ENCODE assay signal across 8 cellular contexts in genomic region chr10:124723826-124724225, GRCh38. TPM values are rescaled to one million over a fixed set of nuclear protein-coding genes. Genes with fewer than 3 reads are reported as not detected.
DNase-seq lines count a peak whose midpoint lies in the region; ATAC-seq and TF ChIP-seq lines count a peak whose summit lies in the region.

No MANE protein-coding gene starts in this region.

- POLR2A ChIA-PET in CD8-positive, alpha-beta T cell (lab: Charles Lee), result no interaction called here

- no peaks in the 10 kb centered on the region for H3K36me3 ChIP-seq in CD8-positive, alpha-beta T cell (ENCODE audit: insufficient read depth, low read length)
- H3K36me3 ChIP-seq in hepatocyte (replicated peaks; ENCODE audit: insufficient read depth, low read depth) (no peaks in the 10 kb centered on the region), sigmoid colon (no peaks in the 10 kb centered on the region)

- CTCF ChIA-PET in CD8-positive, alpha-beta T cell (lab: Charles Lee), result interaction anchor here (1.0 to 12.8 kb wide), 6 partner anchors 17 to 91 kb away, joined by 3 to 161 read pairs (median 4); no protein-coding TSS in a partner anchor

- no peak for TF ChIP-seq POLR2A in sigmoid colon (IDR thresholded peaks at IDR 0.05)

- no peak for TF ChIP-seq EP300 in sigmoid colon (IDR thresholded peaks at IDR 0.05)

- H3K36me3 Mint-ChIP-seq in CD8-positive, alpha-beta T cell, result peaks cover 8% of the 10 kb centered on the region

- H3K9me3 ChIP-seq in CD8-positive, alpha-beta T cell (ENCODE audit: low read length), result no peaks in the 10 kb centered on the region
- H3K9me3 ChIP-seq in hepatocyte (ENCODE audit: low read depth) (no peaks in the 10 kb centered on the region), sigmoid colon (no peaks in the 10 kb centered on the region)

- H3K27ac ChIP-seq in CD8-positive, alpha-beta T cell (ENCODE audit: low read depth, low read length), result peak overlapping the region; percentile 46
- H3K27ac ChIP-seq in VCaP, result peak overlapping the region; percentile 96
- H3K27ac ChIP-seq in hepatocyte, result peak overlapping the region; percentile 72
- peak overlapping the region; percentile 78 to 85 (median 80) for H3K27ac ChIP-seq in sigmoid colon

- no peaks in the 10 kb centered on the region for H3K27me3 Mint-ChIP-seq in CD8-positive, alpha-beta T cell (ENCODE audit: low read depth)

- H3K9me2 ChIP-seq in hepatocyte (replicated peaks; ENCODE audit: insufficient read depth), result no peaks in the 10 kb centered on the region

- H3K4me1 Mint-ChIP-seq in CD8-positive, alpha-beta T cell (ENCODE audit: low read depth), result peaks cover 89% of the 10 kb centered on the region

- no peaks in the 10 kb centered on the region for H3K9me3 Mint-ChIP-seq in CD8-positive, alpha-beta T cell

- WGBS in hepatocyte (ENCODE audit: low lambda C conversion rate, missing lambda C conversion rate), result 82% methylated on average over 9 of the region's 9 CpGs
- WGBS in sigmoid colon, 2 donors, result 34 to 68% methylated on average over 9 of the region's 9 CpGs

- no peak overlapping the region for H2AFZ ChIP-seq in hepatocyte

- H3K4me1 ChIP-seq in CD8-positive, alpha-beta T cell (ENCODE audit: insufficient read depth, low read length), result peaks cover 84% of the 10 kb centered on the region
- H3K4me1 ChIP-seq in hepatocyte (ENCODE audit: insufficient read depth) (peaks cover 30% of the 10 kb centered on the region), sigmoid colon (peaks cover 0 to 97% (median 85%) of the 10 kb centered on the region in 4 donors)

- H3K4me3 Mint-ChIP-seq in CD8-positive, alpha-beta T cell, result peak overlapping the region; percentile 61

- H3K4me2 ChIP-seq in hepatocyte, result no peak overlapping the region

- H3K27ac Mint-ChIP-seq in CD8-positive, alpha-beta T cell, result peak overlapping the region; percentile 94

- no peak for ATAC-seq in CD8-positive, alpha-beta T cell
- ATAC-seq in HG02840 (IDR thresholded peaks at IDR 0.05; ENCODE audit: low FRiP score, unreplicated experiment) (no peak), HG02623 (IDR thresholded peaks at IDR 0.05; ENCODE audit: unreplicated experiment) (no peak)

- DNase-seq in CD8-positive, alpha-beta T cell, result no peak
- DNase-seq in hepatocyte (ENCODE audit: low spot score) (no peak), sigmoid colon (peak; percentile 28), occipital lobe (lab: John Stamatoyannopoulos, UW) (no peak), NCI-H2081 treated with DMSO at 0.1 percent for 48 hours (lab: John Stamatoyannopoulos, UW) (no peak)

- no peak for TF ChIP-seq CTCF in CD8-positive, alpha-beta T cell (IDR thresholded peaks at IDR 0.05)
- TF ChIP-seq CTCF in VCaP (conservative IDR thresholded peaks at IDR 0.05) (no peak), hepatocyte (IDR thresholded peaks at IDR 0.05; ENCODE audit: poor library complexity) (no peak), sigmoid colon (IDR thresholded peaks at IDR 0.05) (no peak)

- peaks cover 88% of the 10 kb centered on the region for H3K79me2 ChIP-seq in hepatocyte

- intact Hi-C loops in CD8-positive, alpha-beta T cell (cut with DNase I, micrococcal nuclease), result loop anchor here in 1 of 2 experiments (1.0 kb wide), 1 partner anchor 17 kb away; no protein-coding TSS in a partner anchor
- intact Hi-C loops in sigmoid colon (cut with DNase I), result no loop called here

- peaks cover 7% of the 10 kb centered on the region for H4K20me1 ChIP-seq in hepatocyte (ENCODE audit: insufficient read depth, poor library complexity, severe bottlenecking)

- no peak overlapping the region for H3K4me3 ChIP-seq in CD8-positive, alpha-beta T cell (ENCODE audit: low read depth, low read length)
- H3K4me3 ChIP-seq in hepatocyte (no peak overlapping the region), sigmoid colon (no peak overlapping the region)

- H3K27me3 ChIP-seq in CD8-positive, alpha-beta T cell (ENCODE audit: insufficient read depth, low read length), result no peaks in the 10 kb centered on the region
- H3K27me3 ChIP-seq in hepatocyte (no peaks in the 10 kb centered on the region), sigmoid colon (no peaks in the 10 kb centered on the region)

RNA-seq across cellular contexts. Expression of gene FAM53B, which starts 20.4 kb away (rescaled TPM):
- 10 to 100 TPM; 51.9 to 57.1 TPM for total RNA-seq in CD8-positive, alpha-beta T cell
- 20.6 and 23.6 TPM in 2 replicates for total RNA-seq in hepatocyte
- 9.1 and 10.3 TPM in 2 replicates for polyA plus RNA-seq in hepatocyte
- total RNA-seq in sigmoid colon, result 10 to 100 TPM; 32.3 to 36.6 (median 34.4) TPM
- polyA plus RNA-seq in sigmoid colon, result 10 to 100 TPM in 2 of 3 donors, 1 to 10 TPM in 1; 9.6 to 36.4 (median 12.0) TPM
- 35.1 TPM for total RNA-seq in occipital lobe

Comparison
In these comparisons a context has a peak if more than half of its experiments do, and no peak if none do; other contexts are left out.
1. H3K27ac ChIP-seq: peak in every context shown above with its lines; median percentile 96 in VCaP; 80 in sigmoid colon; 72 in hepatocyte; 46 in CD8-positive, alpha-beta T cell.